ENCODE assay signal across 14 cellular contexts in genomic region chr3:128923607-128924385, GRCh38. TPM values are rescaled to one million over a fixed set of nuclear protein-coding genes. Genes with fewer than 3 reads are reported as not detected.
A peak's percentile ranks its signal among the peaks of the same experiment; 100 is the strongest.
DNase-seq lines count a peak whose midpoint lies in the region; ATAC-seq and TF ChIP-seq lines count a peak whose summit lies in the region.
"Had no signal": no experiment of that assay in that cellular context is flagged by ENCODE, and none has a peak within 500 bp of the region (broad histone marks: within the 10 kb centered on the region; RNA-seq: fewer than 3 reads in every experiment).

No MANE protein-coding gene starts in this region.

- H4K20me1 ChIP-seq in Loucy (ENCODE audit: insufficient read depth, low read length, poor library complexity, severe bottlenecking) = no peaks in the 10 kb centered on the region

- intact Hi-C loops in activated CD4-positive, alpha-beta T cell treated with anti-CD3 and anti-CD28 coated beads for 36 hours (cut with DNase I, micrococcal nuclease) = loop anchor here (1.0 to 2.0 kb wide), 2 partner anchors 45 to 48 kb away; partner anchors contain the start of gene ACAD9 (in 1 of the 2)
- intact Hi-C loops in natural killer cell (cut with micrococcal nuclease) = loop anchor here (1.0 kb wide), 1 partner anchor 306 kb away; no protein-coding TSS in a partner anchor

- H3K36me3 ChIP-seq in Loucy (ENCODE audit: insufficient read depth, low read length) = no peaks in the 10 kb centered on the region

- peaks cover 22% of the 10 kb centered on the region; the same call in 1 of the 2 replicates for H3K9me3 ChIP-seq in Loucy (ENCODE audit: insufficient read depth, low read depth, low read length)

- no peaks in the 10 kb centered on the region for H3K27me3 Mint-ChIP-seq in activated CD4-positive, alpha-beta T cell treated with anti-CD3 and anti-CD28 coated beads for 36 hours
- peaks cover 14 to 20% of the 10 kb centered on the region in 2 donors for H3K27me3 Mint-ChIP-seq in natural killer cell (ENCODE audit: low read depth in 2 of 2)

- ATAC-seq in activated CD4-positive, alpha-beta T cell treated with anti-CD3 and anti-CD28 coated beads for 36 hours = peak; percentile 45
- no peak for ATAC-seq in activated naive CD4-positive, alpha-beta T cell treated with anti-CD3 and anti-CD28 coated beads, Interleukin-2, amount 50 U/mL, for 72 hours
- ATAC-seq in natural killer cell = peak in 2 of 3 donors; percentile 34 to 50
- ATAC-seq: body of pancreas had no signal

- peaks cover 17% of the 10 kb centered on the region for H3K9me3 Mint-ChIP-seq in activated CD4-positive, alpha-beta T cell treated with anti-CD3 and anti-CD28 coated beads for 36 hours (ENCODE audit: low read depth)
- H3K9me3 Mint-ChIP-seq in activated naive CD4-positive, alpha-beta T cell treated with anti-CD3 and anti-CD28 coated beads, Interleukin-2, amount 50 U/mL, for 72 hours = peaks cover 7 to 36% of the 10 kb centered on the region in 2 donors
- peaks cover 2 to 3% of the 10 kb centered on the region in 2 donors for H3K9me3 Mint-ChIP-seq in natural killer cell

- peaks cover 32% of the 10 kb centered on the region for H3K4me1 Mint-ChIP-seq in activated CD4-positive, alpha-beta T cell treated with anti-CD3 and anti-CD28 coated beads for 36 hours
- H3K4me1 Mint-ChIP-seq in natural killer cell = peaks cover 15% of the 10 kb centered on the region in 2 donors

- no peaks in the 10 kb centered on the region for H3K79me2 ChIP-seq in Loucy (ENCODE audit: insufficient read depth, low read length)

- no peaks in the 10 kb centered on the region for H3K27me3 ChIP-seq in Loucy (ENCODE audit: insufficient read depth, low read length, poor library complexity, severe bottlenecking)
- H3K27me3 ChIP-seq: body of pancreas, tibial nerve had no signal

- H3K9me2 ChIP-seq in Loucy (replicated peaks; ENCODE audit: low read depth, low read length) = no peaks in the 10 kb centered on the region

- H3F3A ChIP-seq in Loucy (ENCODE audit: low read depth) = no peaks in the 10 kb centered on the region; the same call in 1 of the 2 replicates

- peak overlapping the region; percentile 63 for H3K9ac ChIP-seq in Loucy (ENCODE audit: low read depth, low read length, poor library complexity, severe bottlenecking)

- CTCF ChIA-PET in activated CD4-positive, alpha-beta T cell treated with anti-CD3 and anti-CD28 coated beads for 36 hours (lab: Charles Lee) = interaction anchor here (0.6 to 2.0 kb wide), 7 partner anchors 8 to 128 kb away, joined by 3 to 5 read pairs (median 4); partner anchors contain the start of gene ACAD9

- peak overlapping the region; percentile 63 for H3K4me3 ChIP-seq in Loucy (ENCODE audit: low read length, poor library complexity, severe bottlenecking)
- H3K4me3 ChIP-seq: body of pancreas, tibial nerve had no signal

- H3K27ac Mint-ChIP-seq in activated CD4-positive, alpha-beta T cell treated with anti-CD3 and anti-CD28 coated beads for 36 hours = peak overlapping the region; percentile 58
- peak overlapping the region; percentile 4 for H3K27ac Mint-ChIP-seq in activated naive CD4-positive, alpha-beta T cell treated with anti-CD3 and anti-CD28 coated beads, Interleukin-2, amount 50 U/mL, for 72 hours
- H3K27ac Mint-ChIP-seq in natural killer cell = peak overlapping the region in 1 of 2 donors; percentile 51

- peaks cover 19% of the 10 kb centered on the region for H3K4me1 ChIP-seq in Loucy (ENCODE audit: insufficient read depth, low read length, poor library complexity, severe bottlenecking)
- H3K4me1 ChIP-seq: body of pancreas, tibial nerve had no signal

- peak overlapping the region; percentile 79 for H3K4me2 ChIP-seq in Loucy (ENCODE audit: low read depth, low read length, poor library complexity, severe bottlenecking)

- DNase-seq in activated CD4-positive, alpha-beta T cell treated with anti-CD3 and anti-CD28 coated beads for 36 hours = no peak
- no peak for DNase-seq in activated CD4-positive, alpha-beta T cell treated with anti-CD3 and anti-CD28 coated beads, Interleukin-2, amount 50 U/mL, for 48 hours
- DNase-seq in activated naive CD4-positive, alpha-beta T cell treated with anti-CD3 and anti-CD28 coated beads, Interleukin-2, amount 50 U/mL, for 72 hours (ENCODE audit: low spot score in 2 of 2) = no peak
- DNase-seq in natural killer cell (no peak), kidney glomerular epithelial cell (lab: John Stamatoyannopoulos, UW) (no peak), germinal center (ENCODE audit: low spot score) (no peak), SW480 (ENCODE audit: low spot score) (no peak)
- DNase-seq: body of pancreas, DMS79, NCI-H1048, NCI-H510A, RPMI8226 had no signal

- peak overlapping the region; percentile 44; the same call in 1 of the 2 replicates for H2AFZ ChIP-seq in Loucy (ENCODE audit: low read length)

- no peak; the same call in 1 of the 2 replicates for TF ChIP-seq CTCF in Loucy (conservative IDR thresholded peaks at IDR 0.05; ENCODE audit: low read length)
- peak; percentile 3 for TF ChIP-seq CTCF in natural killer cell (IDR thresholded peaks at IDR 0.05)

- peak overlapping the region; percentile 42 for H3K4me3 Mint-ChIP-seq in activated CD4-positive, alpha-beta T cell treated with anti-CD3 and anti-CD28 coated beads for 36 hours
- H3K4me3 Mint-ChIP-seq in natural killer cell = peak overlapping the region; percentile 74

- H3K36me3 Mint-ChIP-seq in activated CD4-positive, alpha-beta T cell treated with anti-CD3 and anti-CD28 coated beads for 36 hours (ENCODE audit: low read depth) = peaks cover 31% of the 10 kb centered on the region
- peaks cover 18 to 63% of the 10 kb centered on the region in 2 donors for H3K36me3 Mint-ChIP-seq in activated naive CD4-positive, alpha-beta T cell treated with anti-CD3 and anti-CD28 coated beads, Interleukin-2, amount 50 U/mL, for 72 hours
- no peaks in the 10 kb centered on the region for H3K36me3 Mint-ChIP-seq in natural killer cell

- POLR2A ChIA-PET in activated CD4-positive, alpha-beta T cell treated with anti-CD3 and anti-CD28 coated beads for 36 hours (lab: Charles Lee) = no interaction called here

RNA-seq across cellular contexts. Expression of gene ACAD9, which starts 44.4 kb away (rescaled TPM):
- total RNA-seq in activated CD4-positive, alpha-beta T cell treated with anti-CD3 and anti-CD28 coated beads for 36 hours = 10 to 100 TPM; 60.0 to 70.7 TPM
- total RNA-seq in activated naive CD4-positive, alpha-beta T cell treated with anti-CD3 and anti-CD28 coated beads, Interleukin-2, amount 50 U/mL, for 72 hours = 10 to 100 TPM; 49.7 to 74.2 TPM
- total RNA-seq in natural killer cell = 10 to 100 TPM; 43.4 to 71.3 (median 54.2) TPM

Comparison
In these comparisons a context has a peak if more than half of its experiments do, and no peak if none do; other contexts are left out.
1. ATAC-seq: peak in activated CD4-positive, alpha-beta T cell treated with anti-CD3 and anti-CD28 coated beads for 36 hours (single experiment) and natural killer cell (2 of 3); none in activated naive CD4-positive, alpha-beta T cell treated with anti-CD3 and anti-CD28 coated beads, Interleukin-2, amount 50 U/mL, for 72 hours (0 of 2).